In the genomic region with DNA sequence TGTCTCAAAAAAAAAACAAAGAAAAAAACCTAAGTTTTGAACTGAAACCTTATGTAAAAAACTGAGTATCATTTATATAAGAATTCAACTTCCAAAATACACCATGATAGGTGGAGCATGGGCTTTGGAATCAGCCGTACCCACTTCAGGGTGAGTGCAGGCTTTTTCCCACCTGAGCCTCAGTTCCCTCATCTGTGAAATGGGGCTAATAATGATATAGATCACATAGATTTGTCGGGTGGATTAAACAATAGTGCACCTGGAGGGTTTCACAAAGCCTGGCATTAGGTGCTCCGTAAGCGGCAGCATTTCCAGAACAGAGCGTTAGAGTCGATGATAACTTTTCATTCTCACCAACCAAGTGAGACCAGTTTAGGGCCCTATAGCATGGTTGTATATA, we compare ENCODE assay signal across 16 cellular contexts.
DNase-seq lines count a peak whose midpoint lies in the region; ATAC-seq and TF ChIP-seq lines count a peak whose summit lies in the region.
"Had no signal": no experiment of that assay in that cellular context is flagged by ENCODE, and none has a peak within 500 bp of the region (broad histone marks: within the 10 kb centered on the region; RNA-seq: fewer than 3 reads in every experiment).

No MANE protein-coding gene starts in this region.

- no peak overlapping the region for H3K4me3 Mint-ChIP-seq in activated naive CD4-positive, alpha-beta T cell treated with anti-CD3 and anti-CD28 coated beads, Interleukin-2, amount 50 U/mL, for 24 hours
- no peak overlapping the region for H3K4me3 Mint-ChIP-seq in activated naive CD4-positive, alpha-beta T cell treated with anti-CD3 and anti-CD28 coated beads for 36 hours
- H3K4me3 Mint-ChIP-seq in natural killer cell, result no peak overlapping the region
- H3K4me3 Mint-ChIP-seq in natural killer cell treated with Interleukin-12 subunit alpha and Interleukin-12 subunit beta and Interleukin-15 and Interleukin-18, amount 100 ng/mL, for 72 hours, result no peak overlapping the region
- H3K4me3 Mint-ChIP-seq in activated CD8-positive, alpha-beta T cell treated with anti-CD3 and anti-CD28 coated beads, Interleukin-2, amount 10 ng/mL, durations not matched to agents 7 days and 5 days, result no peak overlapping the region
- no peak overlapping the region for H3K4me3 Mint-ChIP-seq in stimulated activated effector memory CD8-positive, alpha-beta T cell treated with anti-CD3 and anti-CD28 coated beads, Interleukin-12 subunit alpha, Interleukin-12 subunit beta, amount 100 ng/mL, for 72 hours
- H3K4me3 Mint-ChIP-seq: B cell; CD8-positive, alpha-beta memory T cell; HFFc6 had no signal

- ATAC-seq in natural killer cell, result no peak
- no peak for ATAC-seq in natural killer cell treated with Interleukin-12 subunit alpha and Interleukin-12 subunit beta and Interleukin-15 and Interleukin-18, amount 100 ng/mL, for 72 hours
- no peak for ATAC-seq in activated CD8-positive, alpha-beta T cell treated with anti-CD3 and anti-CD28 coated beads, Interleukin-2, amount 10 ng/mL, durations not matched to agents 7 days and 5 days
- no peak for ATAC-seq in stimulated activated effector memory CD8-positive, alpha-beta T cell treated with anti-CD3 and anti-CD28 coated beads, Interleukin-12 subunit alpha, Interleukin-12 subunit beta, amount 100 ng/mL, for 72 hours

- POLR2A ChIA-PET in activated CD8-positive, alpha-beta T cell treated with anti-CD3 and anti-CD28 coated beads, Interleukin-2, amount 10 ng/mL, durations not matched to agents 7 days and 5 days (lab: Charles Lee), result no interaction called here

- peaks cover 17% of the 10 kb centered on the region for H3K36me3 Mint-ChIP-seq in activated naive CD4-positive, alpha-beta T cell treated with anti-CD3 and anti-CD28 coated beads, Interleukin-2, amount 50 U/mL, for 24 hours
- peaks cover 47% of the 10 kb centered on the region for H3K36me3 Mint-ChIP-seq in activated naive CD4-positive, alpha-beta T cell treated with anti-CD3 and anti-CD28 coated beads for 36 hours (ENCODE audit: low read depth)
- H3K36me3 Mint-ChIP-seq in natural killer cell, result peaks cover 33% of the 10 kb centered on the region
- H3K36me3 Mint-ChIP-seq in natural killer cell treated with Interleukin-12 subunit alpha and Interleukin-12 subunit beta and Interleukin-15 and Interleukin-18, amount 100 ng/mL, for 72 hours, result peaks cover 38% of the 10 kb centered on the region
- H3K36me3 Mint-ChIP-seq in activated CD8-positive, alpha-beta T cell treated with anti-CD3 and anti-CD28 coated beads, Interleukin-2, amount 10 ng/mL, durations not matched to agents 7 days and 5 days (ENCODE audit: low read depth), result peaks cover 91% of the 10 kb centered on the region
- peaks cover 94% of the 10 kb centered on the region for H3K36me3 Mint-ChIP-seq in stimulated activated effector memory CD8-positive, alpha-beta T cell treated with anti-CD3 and anti-CD28 coated beads, Interleukin-12 subunit alpha, Interleukin-12 subunit beta, amount 100 ng/mL, for 72 hours

- intact Hi-C loops in activated naive CD4-positive, alpha-beta T cell treated with anti-CD3 and anti-CD28 coated beads for 36 hours (cut with micrococcal nuclease), result no loop called here
- intact Hi-C loops in natural killer cell (cut with micrococcal nuclease), result no loop called here

- CTCF ChIA-PET in activated naive CD4-positive, alpha-beta T cell treated with anti-CD3 and anti-CD28 coated beads for 36 hours (lab: Charles Lee), result interaction anchor here (2.7 kb wide), 1 partner anchor 15 kb away, joined by 16 read pairs; no protein-coding TSS in a partner anchor
- CTCF ChIA-PET in activated CD8-positive, alpha-beta T cell treated with anti-CD3 and anti-CD28 coated beads, Interleukin-2, amount 10 ng/mL, durations not matched to agents 7 days and 5 days (lab: Charles Lee), result interaction anchor here (7.4 kb wide), 1 partner anchor 15 kb away, joined by 42 read pairs; no protein-coding TSS in a partner anchor

- no peak for DNase-seq in activated naive CD4-positive, alpha-beta T cell treated with anti-CD3 and anti-CD28 coated beads for 36 hours
- DNase-seq in natural killer cell, result no peak
- no peak for DNase-seq in natural killer cell treated with Interleukin-12 subunit alpha and Interleukin-12 subunit beta and Interleukin-15 and Interleukin-18, amount 100 ng/mL, for 72 hours (ENCODE audit: low spot score)
- DNase-seq in activated CD8-positive, alpha-beta T cell treated with anti-CD3 and anti-CD28 coated beads, Interleukin-2, amount 10 ng/mL, durations not matched to agents 7 days and 5 days, result no peak
- no peak for DNase-seq in stimulated activated effector memory CD8-positive, alpha-beta T cell treated with anti-CD3 and anti-CD28 coated beads, Interleukin-12 subunit alpha, Interleukin-12 subunit beta, amount 100 ng/mL, for 72 hours (ENCODE audit: low spot score in 2 of 2)
- DNase-seq in T-helper 1 cell, result no peak
- no peak for DNase-seq in stimulated activated CD4-positive, alpha-beta T cell treated with anti-CD3 and anti-CD28 coated beads, Interleukin-4, amount 100 ng/mL, for 4 hours
- DNase-seq: C1 segment of cervical spinal cord; Caco-2; CD8-positive, alpha-beta memory T cell; DND-41; GF-D8; HCEC 1CT; HFFc6 had no signal

- H3K27ac Mint-ChIP-seq in activated naive CD4-positive, alpha-beta T cell treated with anti-CD3 and anti-CD28 coated beads, Interleukin-2, amount 50 U/mL, for 24 hours, result peak overlapping the region; percentile 35
- no peak overlapping the region for H3K27ac Mint-ChIP-seq in activated naive CD4-positive, alpha-beta T cell treated with anti-CD3 and anti-CD28 coated beads for 36 hours
- peak overlapping the region; percentile 16 to 54 for H3K27ac Mint-ChIP-seq in natural killer cell
- no peak overlapping the region for H3K27ac Mint-ChIP-seq in natural killer cell treated with Interleukin-12 subunit alpha and Interleukin-12 subunit beta and Interleukin-15 and Interleukin-18, amount 100 ng/mL, for 72 hours
- peak overlapping the region; percentile 10 for H3K27ac Mint-ChIP-seq in activated CD8-positive, alpha-beta T cell treated with anti-CD3 and anti-CD28 coated beads, Interleukin-2, amount 10 ng/mL, durations not matched to agents 7 days and 5 days
- H3K27ac Mint-ChIP-seq in stimulated activated effector memory CD8-positive, alpha-beta T cell treated with anti-CD3 and anti-CD28 coated beads, Interleukin-12 subunit alpha, Interleukin-12 subunit beta, amount 100 ng/mL, for 72 hours, result peak overlapping the region; percentile 1
- H3K27ac Mint-ChIP-seq: B cell, HFFc6 had no signal

- H3K4me1 Mint-ChIP-seq in activated naive CD4-positive, alpha-beta T cell treated with anti-CD3 and anti-CD28 coated beads, Interleukin-2, amount 50 U/mL, for 24 hours, result peaks cover 32% of the 10 kb centered on the region
- H3K4me1 Mint-ChIP-seq in activated naive CD4-positive, alpha-beta T cell treated with anti-CD3 and anti-CD28 coated beads for 36 hours (ENCODE audit: low read depth), result peaks cover 11% of the 10 kb centered on the region
- peaks cover 15 to 30% of the 10 kb centered on the region in 2 donors for H3K4me1 Mint-ChIP-seq in natural killer cell
- H3K4me1 Mint-ChIP-seq in natural killer cell treated with Interleukin-12 subunit alpha and Interleukin-12 subunit beta and Interleukin-15 and Interleukin-18, amount 100 ng/mL, for 72 hours (ENCODE audit: low read depth in 2 of 2), result peaks cover 21 to 40% of the 10 kb centered on the region in 2 donors
- H3K4me1 Mint-ChIP-seq in activated CD8-positive, alpha-beta T cell treated with anti-CD3 and anti-CD28 coated beads, Interleukin-2, amount 10 ng/mL, durations not matched to agents 7 days and 5 days (ENCODE audit: low read depth), result no peaks in the 10 kb centered on the region
- H3K4me1 Mint-ChIP-seq in stimulated activated effector memory CD8-positive, alpha-beta T cell treated with anti-CD3 and anti-CD28 coated beads, Interleukin-12 subunit alpha, Interleukin-12 subunit beta, amount 100 ng/mL, for 72 hours, result peaks cover 45% of the 10 kb centered on the region
- H3K4me1 Mint-ChIP-seq: B cell had no signal

- TF ChIP-seq CTCF in natural killer cell (IDR thresholded peaks at IDR 0.05), result no peak

- H3K27me3 Mint-ChIP-seq in activated naive CD4-positive, alpha-beta T cell treated with anti-CD3 and anti-CD28 coated beads, Interleukin-2, amount 50 U/mL, for 24 hours, result no peaks in the 10 kb centered on the region
- no peaks in the 10 kb centered on the region for H3K27me3 Mint-ChIP-seq in activated naive CD4-positive, alpha-beta T cell treated with anti-CD3 and anti-CD28 coated beads for 36 hours (ENCODE audit: low read depth)
- no peaks in the 10 kb centered on the region for H3K27me3 Mint-ChIP-seq in natural killer cell (ENCODE audit: low read depth in 2 of 2)
- no peaks in the 10 kb centered on the region for H3K27me3 Mint-ChIP-seq in natural killer cell treated with Interleukin-12 subunit alpha and Interleukin-12 subunit beta and Interleukin-15 and Interleukin-18, amount 100 ng/mL, for 72 hours
- H3K27me3 Mint-ChIP-seq in activated CD8-positive, alpha-beta T cell treated with anti-CD3 and anti-CD28 coated beads, Interleukin-2, amount 10 ng/mL, durations not matched to agents 7 days and 5 days (ENCODE audit: low read depth), result no peaks in the 10 kb centered on the region
- H3K27me3 Mint-ChIP-seq: B cell; CD8-positive, alpha-beta memory T cell had no signal

- no peaks in the 10 kb centered on the region for H3K9me3 Mint-ChIP-seq in activated naive CD4-positive, alpha-beta T cell treated with anti-CD3 and anti-CD28 coated beads, Interleukin-2, amount 50 U/mL, for 24 hours
- H3K9me3 Mint-ChIP-seq in activated naive CD4-positive, alpha-beta T cell treated with anti-CD3 and anti-CD28 coated beads for 36 hours, result no peaks in the 10 kb centered on the region
- no peaks in the 10 kb centered on the region for H3K9me3 Mint-ChIP-seq in natural killer cell
- no peaks in the 10 kb centered on the region for H3K9me3 Mint-ChIP-seq in natural killer cell treated with Interleukin-12 subunit alpha and Interleukin-12 subunit beta and Interleukin-15 and Interleukin-18, amount 100 ng/mL, for 72 hours
- H3K9me3 Mint-ChIP-seq in activated CD8-positive, alpha-beta T cell treated with anti-CD3 and anti-CD28 coated beads, Interleukin-2, amount 10 ng/mL, durations not matched to agents 7 days and 5 days (ENCODE audit: insufficient read depth), result no peaks in the 10 kb centered on the region
- no peaks in the 10 kb centered on the region for H3K9me3 Mint-ChIP-seq in stimulated activated effector memory CD8-positive, alpha-beta T cell treated with anti-CD3 and anti-CD28 coated beads, Interleukin-12 subunit alpha, Interleukin-12 subunit beta, amount 100 ng/mL, for 72 hours
- H3K9me3 Mint-ChIP-seq: CD8-positive, alpha-beta memory T cell; HFFc6 had no signal

Comparison
In these comparisons a context has a peak if more than half of its experiments do, and no peak if none do; other contexts are left out.
1. H3K27ac Mint-ChIP-seq: peak in activated naive CD4-positive, alpha-beta T cell treated with anti-CD3 and anti-CD28 coated beads, Interleukin-2, amount 50 U/mL, for 24 hours (single experiment), natural killer cell (2 of 2), activated CD8-positive, alpha-beta T cell treated with anti-CD3 and anti-CD28 coated beads, Interleukin-2, amount 10 ng/mL, durations not matched to agents 7 days and 5 days (single experiment) and stimulated activated effector memory CD8-positive, alpha-beta T cell treated with anti-CD3 and anti-CD28 coated beads, Interleukin-12 subunit alpha, Interleukin-12 subunit beta, amount 100 ng/mL, for 72 hours (single experiment); none in activated naive CD4-positive, alpha-beta T cell treated with anti-CD3 and anti-CD28 coated beads for 36 hours (single experiment) and natural killer cell treated with Interleukin-12 subunit alpha and Interleukin-12 subunit beta and Interleukin-15 and Interleukin-18, amount 100 ng/mL, for 72 hours (0 of 2).